In genomic region chr1:159204071-159204790, GRCh38 we compare ENCODE assay signal across 1 cellular context.
TF ChIP-seq lines count a peak whose summit lies in the region.

No MANE protein-coding gene starts in this region.

TF ChIP-seq in K562, 482 proteins besides CTCF, POLR2A, EP300 and RAD21 (continues in another document):
- TF ChIP-seq, protein P1, sequence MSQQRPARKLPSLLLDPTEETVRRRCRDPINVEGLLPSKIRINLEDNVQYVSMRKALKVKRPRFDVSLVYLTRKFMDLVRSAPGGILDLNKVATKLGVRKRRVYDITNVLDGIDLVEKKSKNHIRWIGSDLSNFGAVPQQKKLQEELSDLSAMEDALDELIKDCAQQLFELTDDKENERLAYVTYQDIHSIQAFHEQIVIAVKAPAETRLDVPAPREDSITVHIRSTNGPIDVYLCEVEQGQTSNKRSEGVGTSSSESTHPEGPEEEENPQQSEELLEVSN (IDR thresholded peaks at IDR 0.05; ENCODE audit: borderline replicate concordance in 1 of 2, extremely low read depth in 1 of 2, insufficient read depth in 1 of 2, insufficient read length in 1 of 2, low read depth in 1 of 2, low read length in 1 of 2, poor library complexity in 1 of 2, severe bottlenecking in 1 of 2), result no peak
- no peak for TF ChIP-seq MBD2 (IDR thresholded peaks at IDR 0.05; ENCODE audit: borderline replicate concordance, low read depth)
- TF ChIP-seq ZNF175 (CRISPR knock-in tag; IDR thresholded peaks at IDR 0.05; ENCODE audit: low read depth), result 0 out of 2 replicates have a peak, but pooled peaks have one; percentile 19
- no peak for TF ChIP-seq ZNF57 (CRISPR knock-in tag; IDR thresholded peaks at IDR 0.05)
- no peak for TF ChIP-seq FOXP4 (CRISPR knock-in tag; IDR thresholded peaks at IDR 0.05; ENCODE audit: borderline replicate concordance)
- no peak for TF ChIP-seq CAMTA2 (CRISPR knock-in tag; conservative IDR thresholded peaks at IDR 0.05)
- TF ChIP-seq, protein P2, sequence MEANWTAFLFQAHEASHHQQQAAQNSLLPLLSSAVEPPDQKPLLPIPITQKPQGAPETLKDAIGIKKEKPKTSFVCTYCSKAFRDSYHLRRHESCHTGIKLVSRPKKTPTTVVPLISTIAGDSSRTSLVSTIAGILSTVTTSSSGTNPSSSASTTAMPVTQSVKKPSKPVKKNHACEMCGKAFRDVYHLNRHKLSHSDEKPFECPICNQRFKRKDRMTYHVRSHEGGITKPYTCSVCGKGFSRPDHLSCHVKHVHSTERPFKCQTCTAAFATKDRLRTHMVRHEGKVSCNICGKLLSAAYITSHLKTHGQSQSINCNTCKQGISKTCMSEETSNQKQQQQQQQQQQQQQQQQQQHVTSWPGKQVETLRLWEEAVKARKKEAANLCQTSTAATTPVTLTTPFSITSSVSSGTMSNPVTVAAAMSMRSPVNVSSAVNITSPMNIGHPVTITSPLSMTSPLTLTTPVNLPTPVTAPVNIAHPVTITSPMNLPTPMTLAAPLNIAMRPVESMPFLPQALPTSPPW (CRISPR knock-in tag; IDR thresholded peaks at IDR 0.05), result peak; percentile 69
- no peak for TF ChIP-seq RBM15 (IDR thresholded peaks at IDR 0.05; ENCODE audit: insufficient read depth, low read length)
- no peak for TF ChIP-seq RBFOX2 (IDR thresholded peaks at IDR 0.05; ENCODE audit: low read depth, low read length)
- TF ChIP-seq STAT5B (CRISPR knock-in tag; IDR thresholded peaks at IDR 0.05), result no peak
- peak; percentile 73; the same call in 1 of the 2 replicates for TF ChIP-seq DPF2 (IDR thresholded peaks at IDR 0.05)
- TF ChIP-seq ELF2 (CRISPR knock-in tag; IDR thresholded peaks at IDR 0.05), result no peak
- no peak for TF ChIP-seq SIN3A (IDR thresholded peaks at IDR 0.05; ENCODE audit: borderline replicate concordance in 2 of 2, control insufficient read depth in 1 of 2, low read depth in 2 of 2, low read length in 2 of 2)
- no peak for TF ChIP-seq ZNF197 (CRISPR knock-in tag; IDR thresholded peaks at IDR 0.05; ENCODE audit: low read depth)
- no peak for TF ChIP-seq ZBTB49 (CRISPR knock-in tag; IDR thresholded peaks at IDR 0.05; ENCODE audit: borderline replicate concordance)
- 0 out of 4 replicates have a peak, but pooled peaks of 1 of the 2 experiments have one; percentile 35 for TF ChIP-seq RCOR1 (IDR thresholded peaks at IDR 0.05; ENCODE audit: borderline replicate concordance in 1 of 2, low read depth in 2 of 2, low read length in 2 of 2)
- TF ChIP-seq RUNX1 (IDR thresholded peaks at IDR 0.05; ENCODE audit: low read depth), result no peak
- TF ChIP-seq ZNF12 (CRISPR knock-in tag; IDR thresholded peaks at IDR 0.05), result no peak
- no peak for TF ChIP-seq ID3 (CRISPR knock-in tag; IDR thresholded peaks at IDR 0.05)
- no peak for TF ChIP-seq ID3 (tag; IDR thresholded peaks at IDR 0.05)
- TF ChIP-seq POU5F1 (IDR thresholded peaks at IDR 0.05; ENCODE audit: borderline replicate concordance, low read depth, low read length, partially characterized antibody), result no peak
- TF ChIP-seq, protein P3, sequence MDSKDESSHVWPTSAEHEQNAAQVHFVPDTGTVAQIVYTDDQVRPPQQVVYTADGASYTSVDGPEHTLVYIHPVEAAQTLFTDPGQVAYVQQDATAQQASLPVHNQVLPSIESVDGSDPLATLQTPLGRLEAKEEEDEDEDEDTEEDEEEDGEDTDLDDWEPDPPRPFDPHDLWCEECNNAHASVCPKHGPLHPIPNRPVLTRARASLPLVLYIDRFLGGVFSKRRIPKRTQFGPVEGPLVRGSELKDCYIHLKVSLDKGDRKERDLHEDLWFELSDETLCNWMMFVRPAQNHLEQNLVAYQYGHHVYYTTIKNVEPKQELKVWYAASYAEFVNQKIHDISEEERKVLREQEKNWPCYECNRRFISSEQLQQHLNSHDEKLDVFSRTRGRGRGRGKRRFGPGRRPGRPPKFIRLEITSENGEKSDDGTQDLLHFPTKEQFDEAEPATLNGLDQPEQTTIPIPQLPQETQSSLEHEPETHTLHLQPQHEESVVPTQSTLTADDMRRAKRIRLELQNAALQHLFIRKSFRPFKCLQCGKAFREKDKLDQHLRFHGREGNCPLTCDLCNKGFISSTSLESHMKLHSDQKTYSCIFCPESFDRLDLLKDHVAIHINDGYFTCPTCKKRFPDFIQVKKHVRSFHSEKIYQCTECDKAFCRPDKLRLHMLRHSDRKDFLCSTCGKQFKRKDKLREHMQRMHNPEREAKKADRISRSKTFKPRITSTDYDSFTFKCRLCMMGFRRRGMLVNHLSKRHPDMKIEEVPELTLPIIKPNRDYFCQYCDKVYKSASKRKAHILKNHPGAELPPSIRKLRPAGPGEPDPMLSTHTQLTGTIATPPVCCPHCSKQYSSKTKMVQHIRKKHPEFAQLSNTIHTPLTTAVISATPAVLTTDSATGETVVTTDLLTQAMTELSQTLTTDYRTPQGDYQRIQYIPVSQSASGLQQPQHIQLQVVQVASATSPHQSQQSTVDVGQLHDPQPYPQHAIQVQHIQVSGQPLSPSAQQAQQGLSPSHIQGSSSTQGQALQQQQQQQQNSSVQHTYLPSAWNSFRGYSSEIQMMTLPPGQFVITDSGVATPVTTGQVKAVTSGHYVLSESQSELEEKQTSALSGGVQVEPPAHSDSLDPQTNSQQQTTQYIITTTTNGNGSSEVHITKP (IDR thresholded peaks at IDR 0.05; ENCODE audit: partially characterized antibody), result no peak
- no peak for TF ChIP-seq PBX2 (CRISPR knock-in tag; IDR thresholded peaks at IDR 0.05; ENCODE audit: low read depth)
- TF ChIP-seq PBX2 (tag; conservative IDR thresholded peaks at IDR 0.05; ENCODE audit: low read depth), result no peak
- TF ChIP-seq MNT (conservative IDR thresholded peaks at IDR 0.05), result peak in 1 of 2 experiments; percentile 48; a peak in 2 of 4 replicates
- TF ChIP-seq ZNF263 (CRISPR knock-in tag; IDR thresholded peaks at IDR 0.05; ENCODE audit: borderline replicate concordance), result no peak
- no peak for TF ChIP-seq ETV5 (CRISPR knock-in tag; IDR thresholded peaks at IDR 0.05; ENCODE audit: low read depth)
- TF ChIP-seq POLR2B (IDR thresholded peaks at IDR 0.05; ENCODE audit: low read depth, partially characterized antibody), result no peak
- TF ChIP-seq GTF2B (IDR thresholded peaks at IDR 0.05; ENCODE audit: extremely low read depth, insufficient read length), result no peak
- no peak for TF ChIP-seq HDAC2 (IDR thresholded peaks at IDR 0.05)
- 0 out of 4 replicates have a peak, but pooled peaks of 1 of the 2 experiments have one; percentile 24 for TF ChIP-seq SRF (CRISPR knock-in tag; IDR thresholded peaks at IDR 0.05)
- no peak for TF ChIP-seq ZNF561 (CRISPR knock-in tag; conservative IDR thresholded peaks at IDR 0.05)
